ENCODE assay signal across 1 cellular context in genomic region chr15:99251436-99251821, GRCh38.
TF ChIP-seq lines count a peak whose summit lies in the region.

TSS of gene LRRC28 (plus strand) at chr15:99251481. CDS start at chr15:99255958, 4,477 bp downstream.

TF ChIP-seq in WTC11, 78 proteins besides CTCF, POLR2A, EP300 and RAD21 (continued from another document):
- TF ChIP-seq, protein P1, sequence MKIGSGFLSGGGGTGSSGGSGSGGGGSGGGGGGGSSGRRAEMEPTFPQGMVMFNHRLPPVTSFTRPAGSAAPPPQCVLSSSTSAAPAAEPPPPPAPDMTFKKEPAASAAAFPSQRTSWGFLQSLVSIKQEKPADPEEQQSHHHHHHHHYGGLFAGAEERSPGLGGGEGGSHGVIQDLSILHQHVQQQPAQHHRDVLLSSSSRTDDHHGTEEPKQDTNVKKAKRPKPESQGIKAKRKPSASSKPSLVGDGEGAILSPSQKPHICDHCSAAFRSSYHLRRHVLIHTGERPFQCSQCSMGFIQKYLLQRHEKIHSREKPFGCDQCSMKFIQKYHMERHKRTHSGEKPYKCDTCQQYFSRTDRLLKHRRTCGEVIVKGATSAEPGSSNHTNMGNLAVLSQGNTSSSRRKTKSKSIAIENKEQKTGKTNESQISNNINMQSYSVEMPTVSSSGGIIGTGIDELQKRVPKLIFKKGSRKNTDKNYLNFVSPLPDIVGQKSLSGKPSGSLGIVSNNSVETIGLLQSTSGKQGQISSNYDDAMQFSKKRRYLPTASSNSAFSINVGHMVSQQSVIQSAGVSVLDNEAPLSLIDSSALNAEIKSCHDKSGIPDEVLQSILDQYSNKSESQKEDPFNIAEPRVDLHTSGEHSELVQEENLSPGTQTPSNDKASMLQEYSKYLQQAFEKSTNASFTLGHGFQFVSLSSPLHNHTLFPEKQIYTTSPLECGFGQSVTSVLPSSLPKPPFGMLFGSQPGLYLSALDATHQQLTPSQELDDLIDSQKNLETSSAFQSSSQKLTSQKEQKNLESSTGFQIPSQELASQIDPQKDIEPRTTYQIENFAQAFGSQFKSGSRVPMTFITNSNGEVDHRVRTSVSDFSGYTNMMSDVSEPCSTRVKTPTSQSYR (CRISPR knock-in tag; IDR thresholded peaks at IDR 0.05) = no peak
- TF ChIP-seq FOXK1 (CRISPR knock-in tag; IDR thresholded peaks at IDR 0.05) (peak; percentile 17; the same call in 1 of the 2 replicates), AFF4 (CRISPR knock-in tag; IDR thresholded peaks at IDR 0.05; ENCODE audit: borderline replicate concordance) (no peak), ZNF671 (CRISPR knock-in tag; IDR thresholded peaks at IDR 0.05) (no peak), FOXP1 (CRISPR knock-in tag; IDR thresholded peaks at IDR 0.05; ENCODE audit: borderline replicate concordance) (peak; percentile 63; the same call in 1 of the 2 replicates), ZNF512 (CRISPR knock-in tag; IDR thresholded peaks at IDR 0.05; ENCODE audit: borderline replicate concordance) (no peak), JUN (CRISPR knock-in tag; IDR thresholded peaks at IDR 0.05) (no peak), NR3C1 (CRISPR knock-in tag; conservative IDR thresholded peaks at IDR 0.05; ENCODE audit: low read depth) (no peak), HMGXB4 (CRISPR knock-in tag; IDR thresholded peaks at IDR 0.05) (no peak), RORB (CRISPR knock-in tag; IDR thresholded peaks at IDR 0.05) (no peak), CBFB (CRISPR knock-in tag; IDR thresholded peaks at IDR 0.05; ENCODE audit: low read depth) (no peak), ZBTB21 (CRISPR knock-in tag; IDR thresholded peaks at IDR 0.05; ENCODE audit: borderline replicate concordance) (no peak), ZNF121 (CRISPR knock-in tag; IDR thresholded peaks at IDR 0.05) (no peak)
- TF ChIP-seq, protein P2, sequence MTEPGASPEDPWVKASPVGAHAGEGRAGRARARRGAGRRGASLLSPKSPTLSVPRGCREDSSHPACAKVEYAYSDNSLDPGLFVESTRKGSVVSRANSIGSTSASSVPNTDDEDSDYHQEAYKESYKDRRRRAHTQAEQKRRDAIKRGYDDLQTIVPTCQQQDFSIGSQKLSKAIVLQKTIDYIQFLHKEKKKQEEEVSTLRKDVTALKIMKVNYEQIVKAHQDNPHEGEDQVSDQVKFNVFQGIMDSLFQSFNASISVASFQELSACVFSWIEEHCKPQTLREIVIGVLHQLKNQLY (CRISPR knock-in tag; IDR thresholded peaks at IDR 0.05) = no peak
- TF ChIP-seq, protein P3, sequence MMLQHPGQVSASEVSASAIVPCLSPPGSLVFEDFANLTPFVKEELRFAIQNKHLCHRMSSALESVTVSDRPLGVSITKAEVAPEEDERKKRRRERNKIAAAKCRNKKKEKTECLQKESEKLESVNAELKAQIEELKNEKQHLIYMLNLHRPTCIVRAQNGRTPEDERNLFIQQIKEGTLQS (CRISPR knock-in tag; conservative IDR thresholded peaks at IDR 0.05) = no peak
- TF ChIP-seq, protein P4, sequence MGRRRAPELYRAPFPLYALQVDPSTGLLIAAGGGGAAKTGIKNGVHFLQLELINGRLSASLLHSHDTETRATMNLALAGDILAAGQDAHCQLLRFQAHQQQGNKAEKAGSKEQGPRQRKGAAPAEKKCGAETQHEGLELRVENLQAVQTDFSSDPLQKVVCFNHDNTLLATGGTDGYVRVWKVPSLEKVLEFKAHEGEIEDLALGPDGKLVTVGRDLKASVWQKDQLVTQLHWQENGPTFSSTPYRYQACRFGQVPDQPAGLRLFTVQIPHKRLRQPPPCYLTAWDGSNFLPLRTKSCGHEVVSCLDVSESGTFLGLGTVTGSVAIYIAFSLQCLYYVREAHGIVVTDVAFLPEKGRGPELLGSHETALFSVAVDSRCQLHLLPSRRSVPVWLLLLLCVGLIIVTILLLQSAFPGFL (CRISPR knock-in tag; IDR thresholded peaks at IDR 0.05; ENCODE audit: borderline replicate concordance) = no peak
